ENCODE assay signal across 10 cellular contexts in the genomic region with DNA sequence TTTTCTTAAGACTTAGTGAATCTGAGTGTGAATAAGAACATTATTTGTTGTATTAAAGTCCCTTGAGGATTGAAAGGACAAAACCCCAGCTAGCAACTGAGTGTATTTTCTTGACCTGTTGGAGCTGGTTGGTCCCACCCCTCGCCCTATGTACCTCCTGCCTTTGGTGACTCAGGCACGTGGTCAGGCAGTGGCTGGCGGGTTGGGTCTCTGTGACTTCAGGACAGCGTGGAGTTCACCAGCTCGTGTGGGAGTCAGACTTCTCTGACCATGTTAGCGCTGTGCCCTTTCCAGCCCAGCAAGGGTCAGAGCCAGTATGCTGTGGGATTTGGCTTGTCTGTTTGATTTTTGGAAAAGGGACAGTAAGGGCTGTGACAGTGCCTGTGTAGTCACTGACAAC.
DNase-seq lines count a peak whose midpoint lies in the region; ATAC-seq and TF ChIP-seq lines count a peak whose summit lies in the region.
"Had no signal": no experiment of that assay in that cellular context is flagged by ENCODE, and none has a peak within 500 bp of the region (broad histone marks: within the 10 kb centered on the region; RNA-seq: fewer than 3 reads in every experiment).

No MANE protein-coding gene starts in this region.

- DNase-seq in OCI-M1 (lab: John Stamatoyannopoulos, UW), result peak; percentile 49
- DNase-seq in esophagus squamous epithelium (lab: John Stamatoyannopoulos, UW), result no peak
- peak in 1 of 2 donors; percentile 10 for DNase-seq in trophoblast cell
- no peak for DNase-seq in SK-N-SH
- no peak for DNase-seq in SHP77 treated with DMSO at 0.1 percent for 48 hours (lab: John Stamatoyannopoulos, UW)
- DNase-seq in NCI-H1694 (lab: John Stamatoyannopoulos, UW), result no peak
- DNase-seq: effector memory CD8-positive, alpha-beta T cell; RPMI8226 had no signal

- H3K27ac ChIP-seq in BLaER1 (no peak overlapping the region), esophagus squamous epithelium (peak overlapping the region; percentile 38 to 91 (median 72)), trophoblast cell (ENCODE audit: low read depth, low read length) (no peak overlapping the region), SK-N-SH (ENCODE audit: low read depth in 2 of 2, low read length in 1 of 2) (no peak overlapping the region)

- no peak overlapping the region for H3K14ac ChIP-seq in trophoblast cell (ENCODE audit: low read length)

- H3K9me3 ChIP-seq in BLaER1 (no peaks in the 10 kb centered on the region), esophagus squamous epithelium (no peaks in the 10 kb centered on the region), trophoblast cell (ENCODE audit: insufficient read depth, low read depth, low read length) (no peaks in the 10 kb centered on the region), SK-N-SH (no peaks in the 10 kb centered on the region)

- no peak overlapping the region for H4K91ac ChIP-seq in trophoblast cell (ENCODE audit: low read depth, low read length)

- no peak overlapping the region for H3K4ac ChIP-seq in trophoblast cell (ENCODE audit: low read depth, low read length)

- no peak for ATAC-seq in HG02981 (IDR thresholded peaks at IDR 0.05; ENCODE audit: unreplicated experiment)
- ATAC-seq: effector memory CD8-positive, alpha-beta T cell had no signal

- H2AFZ ChIP-seq in trophoblast cell (ENCODE audit: insufficient read depth, low read length, poor library complexity), result no peak overlapping the region
- H2AFZ ChIP-seq in SK-N-SH (ENCODE audit: low read depth), result no peak overlapping the region

- H4K20me1 ChIP-seq in BLaER1 (peaks cover 51% of the 10 kb centered on the region), SK-N-SH (ENCODE audit: insufficient read depth) (no peaks in the 10 kb centered on the region)

- H3K4me3 ChIP-seq in BLaER1 (no peak overlapping the region), esophagus squamous epithelium (no peak overlapping the region), trophoblast cell (ENCODE audit: low read depth, low read length) (no peak overlapping the region), SK-N-SH (ENCODE audit: low read depth in 2 of 2, low read length in 1 of 2) (no peak overlapping the region)

- CTCF ChIA-PET in SK-N-SH (lab: Yijun Ruan, JAX), result interaction anchor here (0.6 to 1.7 kb wide), 3 partner anchors 11 to 1699 kb away, joined by 3 to 5 read pairs (median 3); no protein-coding TSS in a partner anchor

- no peak overlapping the region for H2AK5ac ChIP-seq in trophoblast cell (ENCODE audit: low read length)

- H3K27me3 ChIP-seq in BLaER1 (no peaks in the 10 kb centered on the region), esophagus squamous epithelium (no peaks in the 10 kb centered on the region), trophoblast cell (ENCODE audit: insufficient read depth, low read length) (no peaks in the 10 kb centered on the region), SK-N-SH (ENCODE audit: insufficient read depth) (no peaks in the 10 kb centered on the region)

- no peak overlapping the region for H2BK12ac ChIP-seq in trophoblast cell (ENCODE audit: low read length)

- no peaks in the 10 kb centered on the region for H3K79me1 ChIP-seq in trophoblast cell (ENCODE audit: low read length)

- H4K8ac ChIP-seq in trophoblast cell (ENCODE audit: low read depth, low read length), result no peak overlapping the region

- peaks cover 5% of the 10 kb centered on the region for H3K4me1 ChIP-seq in BLaER1
- H3K4me1 ChIP-seq in esophagus squamous epithelium, result peaks cover 35 to 73% (median 60%) of the 10 kb centered on the region in 3 donors
- H3K4me1 ChIP-seq in trophoblast cell (ENCODE audit: control insufficient read depth in 1 of 2, insufficient read depth in 2 of 2, low read length in 2 of 2), result peaks cover 0 to 12% of the 10 kb centered on the region in 2 experiments
- H3K4me1 ChIP-seq in SK-N-SH (ENCODE audit: control insufficient read depth in 1 of 2, insufficient read depth in 2 of 2, low read depth in 1 of 2, low read length in 1 of 2), result peaks cover 0 to 15% of the 10 kb centered on the region in 2 experiments; a peak in 2 of 4 replicates

- no peak overlapping the region for H4K12ac ChIP-seq in trophoblast cell (ENCODE audit: low read depth, low read length)

- TF ChIP-seq RAD21 in SK-N-SH (IDR thresholded peaks at IDR 0.05; ENCODE audit: low read length), result no peak

- TF ChIP-seq POLR2A in esophagus squamous epithelium (IDR thresholded peaks at IDR 0.05), result no peak

- H3K4me2 ChIP-seq in BLaER1, result no peak overlapping the region
- H3K4me2 ChIP-seq in trophoblast cell (ENCODE audit: low read length), result no peak overlapping the region
- no peak overlapping the region for H3K4me2 ChIP-seq in SK-N-SH

- 0 out of 2 replicates have a peak overlapping the region, but pooled peaks have one; percentile 10 for H3K9ac ChIP-seq in BLaER1
- no peak overlapping the region for H3K9ac ChIP-seq in trophoblast cell (ENCODE audit: low read length)
- no peak overlapping the region for H3K9ac ChIP-seq in SK-N-SH

- TF ChIP-seq EP300 in SK-N-SH (IDR thresholded peaks at IDR 0.05; ENCODE audit: borderline replicate concordance in 1 of 2, low read depth in 1 of 2, low read length in 1 of 2), result no peak

- no peaks in the 10 kb centered on the region for H3K9me2 ChIP-seq in SK-N-SH

- H3K79me2 ChIP-seq in trophoblast cell (ENCODE audit: control insufficient read depth, insufficient read depth, low read length, poor library complexity), result no peaks in the 10 kb centered on the region
- no peaks in the 10 kb centered on the region for H3K79me2 ChIP-seq in SK-N-SH (ENCODE audit: insufficient read depth)

- H3F3A ChIP-seq in SK-N-SH (replicated peaks; ENCODE audit: insufficient read depth), result no peaks in the 10 kb centered on the region

- no peak overlapping the region for H2BK5ac ChIP-seq in trophoblast cell (ENCODE audit: low read depth, low read length, poor library complexity)

- WGBS in esophagus squamous epithelium, 2 donors, result 57 to 66% methylated on average over 5 to 6 of the region's 6 CpGs
- WGBS in trophoblast cell (ENCODE audit: extremely low coverage, insufficient coverage, insufficient read length), result no CpG with 5 or more reads among the region's 6 CpGs
- WGBS in SK-N-SH (ENCODE audit: low lambda C conversion rate), result 78% methylated on average over 3 of the region's 6 CpGs

- POLR2A ChIA-PET in SK-N-SH (lab: Yijun Ruan, JAX), result no interaction called here

- peak overlapping the region; percentile 26 for H3K18ac ChIP-seq in trophoblast cell (ENCODE audit: low read length)

- peaks cover 92% of the 10 kb centered on the region for H3K36me3 ChIP-seq in BLaER1
- H3K36me3 ChIP-seq in esophagus squamous epithelium, result peaks cover 9 to 83% (median 17%) of the 10 kb centered on the region in 3 donors
- peaks cover 38 to 43% of the 10 kb centered on the region in 2 experiments for H3K36me3 ChIP-seq in trophoblast cell (ENCODE audit: control insufficient read depth in 1 of 2, insufficient read depth in 2 of 2, low read length in 2 of 2)
- H3K36me3 ChIP-seq in SK-N-SH (replicated peaks in 1 of 2; ENCODE audit: control insufficient read depth in 1 of 2, insufficient read depth in 2 of 2, low read length in 1 of 2), result peaks cover 7 to 15% of the 10 kb centered on the region in 2 experiments

- H3K23ac ChIP-seq in trophoblast cell (ENCODE audit: low read length), result no peak overlapping the region

- TF ChIP-seq CTCF in esophagus squamous epithelium (IDR thresholded peaks at IDR 0.05) (no peak), SK-N-SH (IDR thresholded peaks at IDR 0.05) (no peak)

- intact Hi-C loops in esophagus squamous epithelium (cut with DNase I), result no loop called here

- no peak overlapping the region for H2BK120ac ChIP-seq in trophoblast cell (ENCODE audit: insufficient read depth, low read length, poor library complexity)

TF ChIP-seq in SK-N-SH, 30 proteins besides CTCF, POLR2A, EP300 and RAD21 (continues in another document):
- TF ChIP-seq RFX5 (IDR thresholded peaks at IDR 0.05; ENCODE audit: low read length) (no peak), FOXM1 (IDR thresholded peaks at IDR 0.05; ENCODE audit: low read depth) (no peak), TAF1 (IDR thresholded peaks at IDR 0.05; ENCODE audit: borderline replicate concordance, low read depth, low read length) (no peak), FOSL2 (IDR thresholded peaks at IDR 0.05; ENCODE audit: borderline replicate concordance, low read depth) (no peak), MAX (IDR thresholded peaks at IDR 0.05; ENCODE audit: low read depth) (no peak), TEAD4 (IDR thresholded peaks at IDR 0.05; ENCODE audit: borderline replicate concordance, insufficient read depth) (no peak)
- TF ChIP-seq, protein P1, sequence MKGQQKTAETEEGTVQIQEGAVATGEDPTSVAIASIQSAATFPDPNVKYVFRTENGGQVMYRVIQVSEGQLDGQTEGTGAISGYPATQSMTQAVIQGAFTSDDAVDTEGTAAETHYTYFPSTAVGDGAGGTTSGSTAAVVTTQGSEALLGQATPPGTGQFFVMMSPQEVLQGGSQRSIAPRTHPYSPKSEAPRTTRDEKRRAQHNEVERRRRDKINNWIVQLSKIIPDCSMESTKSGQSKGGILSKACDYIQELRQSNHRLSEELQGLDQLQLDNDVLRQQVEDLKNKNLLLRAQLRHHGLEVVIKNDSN (IDR thresholded peaks at IDR 0.05; ENCODE audit: borderline replicate concordance, low read depth), result no peak

Comparison
In these comparisons a context has a peak if more than half of its experiments do, and no peak if none do; other contexts are left out.
1. H3K27ac ChIP-seq: peak in esophagus squamous epithelium (4 of 4); none in BLaER1 (single experiment), trophoblast cell (single experiment) and SK-N-SH (0 of 2).